ENCODE assay signal across 30 cellular contexts in the genomic region with DNA sequence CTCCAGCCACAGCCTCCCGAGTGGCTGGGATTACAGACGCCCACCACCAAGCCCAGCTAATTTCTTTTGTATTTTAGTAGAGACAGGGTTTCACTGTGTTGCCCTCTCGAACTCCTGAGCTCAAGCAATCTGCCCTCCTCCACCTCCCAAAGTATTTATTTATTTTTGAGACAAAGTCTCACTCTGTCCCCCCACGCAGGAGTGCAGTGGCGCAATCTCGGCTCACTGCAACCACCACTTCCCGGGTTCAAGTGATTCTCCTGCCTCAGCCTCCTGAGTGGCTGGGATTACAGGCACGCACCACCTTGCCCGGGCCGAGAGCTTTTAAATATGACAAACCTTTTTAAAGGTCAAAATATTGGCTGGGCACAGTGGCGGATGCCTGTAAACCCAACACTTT.
"Had no signal": no experiment of that assay in that cellular context is flagged by ENCODE, and none has a peak within 500 bp of the region (broad histone marks: within the 10 kb centered on the region; RNA-seq: fewer than 3 reads in every experiment).

No MANE protein-coding gene starts in this region.

- H3K4me3 ChIP-seq: neural progenitor cell, ovary, psoas muscle, skin epidermis, smooth muscle cell, spleen, suprapubic skin, testis, tibial artery, transverse colon, vagina had no signal

- DNase-seq: naive thymus-derived CD8-positive, alpha-beta T cell; nephron progenitor cell; occipital lobe; ovary; posterior cingulate gyrus; psoas muscle; right cardiac atrium; spleen; stimulated activated CD4-positive, alpha-beta T cell treated with anti-CD3 and anti-CD28 coated beads, Interleukin-12 subunit alpha, Interleukin-12 subunit beta, amount 100 ng/mL, for 4 hours; stimulated activated CD4-positive, alpha-beta T cell treated with anti-CD3 and anti-CD28 coated beads, Interleukin-1b, Interleukin-23, amount 100 ng/mL, for 48 hours; stimulated activated CD4-positive, alpha-beta T cell treated with anti-CD3 and anti-CD28 coated beads, Interleukin-4, amount 100 ng/mL, for 1 hour; stimulated activated CD4-positive, alpha-beta T cell treated with anti-CD3 and anti-CD28 coated beads, Interleukin-4, amount 100 ng/mL, for 4 hours; stimulated activated CD8-positive, alpha-beta memory T cell treated with anti-CD3 and anti-CD28 coated beads, Interleukin-4, amount 100 ng/mL, for 48 hours; stimulated activated naive CD4-positive, alpha-beta T cell; stimulated activated naive CD8-positive, alpha-beta T cell treated with anti-CD3 and anti-CD28 coated beads, Interleukin-15, amount 100 ng/mL, for 72 hours; stimulated activated naive CD8-positive, alpha-beta T cell treated with anti-CD3 and anti-CD28 coated beads, Interleukin-15, Interleukin-2, amounts not matched to agents 100 U/mL and 50 U/mL, for 24 hours; substantia nigra; testis; tibial artery; transverse colon had no signal

- H3K36me3 ChIP-seq: neural progenitor cell, ovary, suprapubic skin, tibial artery, transverse colon, vagina had no signal

- H2AFZ ChIP-seq: neural progenitor cell, parathyroid adenoma had no signal

- ATAC-seq: naive thymus-derived CD8-positive, alpha-beta T cell; natural killer cell treated with Interleukin-12 subunit alpha and Interleukin-12 subunit beta and Interleukin-15 and Interleukin-18, amount 100 ng/mL, for 72 hours; psoas muscle; right cardiac atrium; sciatic nerve; stimulated activated memory B cell treated with anti-CD40 and anti-IgM and Interleukin-4, amounts not matched to agents 10 μg/mL and 1 μg/mL and 100 μg/mL, for 72 hours; stimulated activated naive CD8-positive, alpha-beta T cell treated with anti-CD3 and anti-CD28 coated beads, Interleukin-15, amount 100 ng/mL, for 72 hours; stimulated activated naive CD8-positive, alpha-beta T cell treated with anti-CD3 and anti-CD28 coated beads, Interleukin-15, Interleukin-2, amounts not matched to agents 100 U/mL and 50 U/mL, for 24 hours had no signal

- H3K4me2 ChIP-seq: neural progenitor cell, smooth muscle cell had no signal

- FAIRE-seq: urothelium cell line had no signal

- H3K9ac ChIP-seq: neural progenitor cell, parathyroid adenoma had no signal

- H3K27me3 ChIP-seq: neural progenitor cell, ovary, spleen, suprapubic skin, testis, tibial artery, transverse colon, vagina had no signal

- H3K4me1 ChIP-seq: parathyroid adenoma, suprapubic skin had no signal

- H3K9me3 ChIP-seq: ovary, psoas muscle, spleen, suprapubic skin, testis, tibial artery, transverse colon, vagina had no signal

- H3K27ac ChIP-seq: neural progenitor cell, ovary, parathyroid adenoma, psoas muscle, skin epidermis, spleen, suprapubic skin, testis, tibial artery, transverse colon, vagina had no signal
